ENCODE assay signal across 1 cellular context in genomic region chr20:34558320-34559202, GRCh38.
A peak's percentile ranks its signal among the peaks of the same experiment; 100 is the strongest.
TF ChIP-seq lines count a peak whose summit lies in the region.

Gene MAP1LC3A, plus strand, starts transcription at chr20:34558718. Its CDS starts 151 bp downstream, at chr20:34558869.

TF ChIP-seq in GM12878, 131 proteins besides CTCF, POLR2A, EP300 and RAD21 (continued from another document):
- TF ChIP-seq SP1 (IDR thresholded peaks at IDR 0.05; ENCODE audit: low read depth, low read length), result peak; percentile 17
- TF ChIP-seq CREM (IDR thresholded peaks at IDR 0.05; ENCODE audit: low read depth), result peak; percentile 96
- TF ChIP-seq ZSCAN29 (IDR thresholded peaks at IDR 0.05), result no peak
- no peak for TF ChIP-seq TARDBP (IDR thresholded peaks at IDR 0.05; ENCODE audit: borderline replicate concordance)
- peak; percentile 85 for TF ChIP-seq ATF7 (IDR thresholded peaks at IDR 0.05; ENCODE audit: low read depth)
- TF ChIP-seq, protein P1, sequence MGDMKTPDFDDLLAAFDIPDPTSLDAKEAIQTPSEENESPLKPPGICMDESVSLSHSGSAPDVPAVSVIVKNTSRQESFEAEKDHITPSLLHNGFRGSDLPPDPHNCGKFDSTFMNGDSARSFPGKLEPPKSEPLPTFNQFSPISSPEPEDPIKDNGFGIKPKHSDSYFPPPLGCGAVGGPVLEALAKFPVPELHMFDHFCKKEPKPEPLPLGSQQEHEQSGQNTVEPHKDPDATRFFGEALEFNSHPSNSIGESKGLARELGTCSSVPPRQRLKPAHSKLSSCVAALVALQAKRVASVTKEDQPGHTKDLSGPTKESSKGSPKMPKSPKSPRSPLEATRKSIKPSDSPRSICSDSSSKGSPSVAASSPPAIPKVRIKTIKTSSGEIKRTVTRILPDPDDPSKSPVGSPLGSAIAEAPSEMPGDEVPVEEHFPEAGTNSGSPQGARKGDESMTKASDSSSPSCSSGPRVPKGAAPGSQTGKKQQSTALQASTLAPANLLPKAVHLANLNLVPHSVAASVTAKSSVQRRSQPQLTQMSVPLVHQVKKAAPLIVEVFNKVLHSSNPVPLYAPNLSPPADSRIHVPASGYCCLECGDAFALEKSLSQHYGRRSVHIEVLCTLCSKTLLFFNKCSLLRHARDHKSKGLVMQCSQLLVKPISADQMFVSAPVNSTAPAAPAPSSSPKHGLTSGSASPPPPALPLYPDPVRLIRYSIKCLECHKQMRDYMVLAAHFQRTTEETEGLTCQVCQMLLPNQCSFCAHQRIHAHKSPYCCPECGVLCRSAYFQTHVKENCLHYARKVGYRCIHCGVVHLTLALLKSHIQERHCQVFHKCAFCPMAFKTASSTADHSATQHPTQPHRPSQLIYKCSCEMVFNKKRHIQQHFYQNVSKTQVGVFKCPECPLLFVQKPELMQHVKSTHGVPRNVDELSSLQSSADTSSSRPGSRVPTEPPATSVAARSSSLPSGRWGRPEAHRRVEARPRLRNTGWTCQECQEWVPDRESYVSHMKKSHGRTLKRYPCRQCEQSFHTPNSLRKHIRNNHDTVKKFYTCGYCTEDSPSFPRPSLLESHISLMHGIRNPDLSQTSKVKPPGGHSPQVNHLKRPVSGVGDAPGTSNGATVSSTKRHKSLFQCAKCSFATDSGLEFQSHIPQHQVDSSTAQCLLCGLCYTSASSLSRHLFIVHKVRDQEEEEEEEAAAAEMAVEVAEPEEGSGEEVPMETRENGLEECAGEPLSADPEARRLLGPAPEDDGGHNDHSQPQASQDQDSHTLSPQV (IDR thresholded peaks at IDR 0.05), result peak; percentile 69; the same call in 1 of the 2 replicates
- no peak for TF ChIP-seq CHD4 (IDR thresholded peaks at IDR 0.05)
- peak; percentile 97 for TF ChIP-seq CREB1 (IDR thresholded peaks at IDR 0.05; ENCODE audit: low read depth)
- peak; percentile 43 for TF ChIP-seq GATAD2B (conservative IDR thresholded peaks at IDR 0.05; ENCODE audit: low read depth)
- TF ChIP-seq NRF1 (conservative IDR thresholded peaks at IDR 0.05; ENCODE audit: low read depth, low read length), result no peak
- TF ChIP-seq RELA (IDR thresholded peaks at IDR 0.05; ENCODE audit: borderline replicate concordance, partially characterized antibody), result peak; percentile 42
- TF ChIP-seq HCFC1 (IDR thresholded peaks at IDR 0.05; ENCODE audit: low read length), result peak; percentile 10; the same call in 1 of the 2 replicates
- TF ChIP-seq, protein P2, sequence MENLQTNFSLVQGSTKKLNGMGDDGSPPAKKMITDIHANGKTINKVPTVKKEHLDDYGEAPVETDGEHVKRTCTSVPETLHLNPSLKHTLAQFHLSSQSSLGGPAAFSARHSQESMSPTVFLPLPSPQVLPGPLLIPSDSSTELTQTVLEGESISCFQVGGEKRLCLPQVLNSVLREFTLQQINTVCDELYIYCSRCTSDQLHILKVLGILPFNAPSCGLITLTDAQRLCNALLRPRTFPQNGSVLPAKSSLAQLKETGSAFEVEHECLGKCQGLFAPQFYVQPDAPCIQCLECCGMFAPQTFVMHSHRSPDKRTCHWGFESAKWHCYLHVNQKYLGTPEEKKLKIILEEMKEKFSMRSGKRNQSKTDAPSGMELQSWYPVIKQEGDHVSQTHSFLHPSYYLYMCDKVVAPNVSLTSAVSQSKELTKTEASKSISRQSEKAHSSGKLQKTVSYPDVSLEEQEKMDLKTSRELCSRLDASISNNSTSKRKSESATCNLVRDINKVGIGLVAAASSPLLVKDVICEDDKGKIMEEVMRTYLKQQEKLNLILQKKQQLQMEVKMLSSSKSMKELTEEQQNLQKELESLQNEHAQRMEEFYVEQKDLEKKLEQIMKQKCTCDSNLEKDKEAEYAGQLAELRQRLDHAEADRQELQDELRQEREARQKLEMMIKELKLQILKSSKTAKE (IDR thresholded peaks at IDR 0.05; ENCODE audit: low read depth, poor library complexity, severe bottlenecking), result no peak
- TF ChIP-seq ETV6 (conservative IDR thresholded peaks at IDR 0.05 in 1 of 2, IDR thresholded peaks at IDR 0.05 in 1 of 2; ENCODE audit: borderline replicate concordance in 1 of 2, low read depth in 1 of 2), result no peak
- TF ChIP-seq YBX1 (IDR thresholded peaks at IDR 0.05), result no peak
- peak; percentile 47; the same call in 1 of the 2 replicates for TF ChIP-seq IKZF1 (conservative IDR thresholded peaks at IDR 0.05)
- TF ChIP-seq PAX5 (IDR thresholded peaks at IDR 0.05; ENCODE audit: borderline replicate concordance, low read depth, low read length), result peak; percentile 51; the same call in 1 of the 2 replicates
- TF ChIP-seq, protein P3, sequence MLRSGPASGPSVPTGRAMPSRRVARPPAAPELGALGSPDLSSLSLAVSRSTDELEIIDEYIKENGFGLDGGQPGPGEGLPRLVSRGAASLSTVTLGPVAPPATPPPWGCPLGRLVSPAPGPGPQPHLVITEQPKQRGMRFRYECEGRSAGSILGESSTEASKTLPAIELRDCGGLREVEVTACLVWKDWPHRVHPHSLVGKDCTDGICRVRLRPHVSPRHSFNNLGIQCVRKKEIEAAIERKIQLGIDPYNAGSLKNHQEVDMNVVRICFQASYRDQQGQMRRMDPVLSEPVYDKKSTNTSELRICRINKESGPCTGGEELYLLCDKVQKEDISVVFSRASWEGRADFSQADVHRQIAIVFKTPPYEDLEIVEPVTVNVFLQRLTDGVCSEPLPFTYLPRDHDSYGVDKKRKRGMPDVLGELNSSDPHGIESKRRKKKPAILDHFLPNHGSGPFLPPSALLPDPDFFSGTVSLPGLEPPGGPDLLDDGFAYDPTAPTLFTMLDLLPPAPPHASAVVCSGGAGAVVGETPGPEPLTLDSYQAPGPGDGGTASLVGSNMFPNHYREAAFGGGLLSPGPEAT (IDR thresholded peaks at IDR 0.05; ENCODE audit: low read depth), result peak; percentile 15; the same call in 1 of the 2 replicates
- TF ChIP-seq LARP7 (IDR thresholded peaks at IDR 0.05), result 0 out of 2 replicates have a peak, but pooled peaks have one; percentile 60
- no peak for TF ChIP-seq BMI1 (IDR thresholded peaks at IDR 0.05; ENCODE audit: borderline replicate concordance)
- no peak for TF ChIP-seq TAF1 (IDR thresholded peaks at IDR 0.05; ENCODE audit: borderline replicate concordance, low read depth, low read length)
- 0 out of 2 replicates have a peak, but pooled peaks have one; percentile 39 for TF ChIP-seq NR2F1 (conservative IDR thresholded peaks at IDR 0.05)
- TF ChIP-seq DPF2 (IDR thresholded peaks at IDR 0.05), result peak; percentile 44; the same call in 1 of the 2 replicates
- peak in 1 of 2 experiments; percentile 62; a peak in 2 of 4 replicates for TF ChIP-seq BHLHE40 (IDR thresholded peaks at IDR 0.05; ENCODE audit: borderline replicate concordance in 1 of 2, low read depth in 2 of 2, low read length in 1 of 2)
- peak; percentile 29; the same call in 1 of the 2 replicates for TF ChIP-seq CHD2 (IDR thresholded peaks at IDR 0.05; ENCODE audit: borderline replicate concordance, low read depth, low read length)
- TF ChIP-seq, protein P4, sequence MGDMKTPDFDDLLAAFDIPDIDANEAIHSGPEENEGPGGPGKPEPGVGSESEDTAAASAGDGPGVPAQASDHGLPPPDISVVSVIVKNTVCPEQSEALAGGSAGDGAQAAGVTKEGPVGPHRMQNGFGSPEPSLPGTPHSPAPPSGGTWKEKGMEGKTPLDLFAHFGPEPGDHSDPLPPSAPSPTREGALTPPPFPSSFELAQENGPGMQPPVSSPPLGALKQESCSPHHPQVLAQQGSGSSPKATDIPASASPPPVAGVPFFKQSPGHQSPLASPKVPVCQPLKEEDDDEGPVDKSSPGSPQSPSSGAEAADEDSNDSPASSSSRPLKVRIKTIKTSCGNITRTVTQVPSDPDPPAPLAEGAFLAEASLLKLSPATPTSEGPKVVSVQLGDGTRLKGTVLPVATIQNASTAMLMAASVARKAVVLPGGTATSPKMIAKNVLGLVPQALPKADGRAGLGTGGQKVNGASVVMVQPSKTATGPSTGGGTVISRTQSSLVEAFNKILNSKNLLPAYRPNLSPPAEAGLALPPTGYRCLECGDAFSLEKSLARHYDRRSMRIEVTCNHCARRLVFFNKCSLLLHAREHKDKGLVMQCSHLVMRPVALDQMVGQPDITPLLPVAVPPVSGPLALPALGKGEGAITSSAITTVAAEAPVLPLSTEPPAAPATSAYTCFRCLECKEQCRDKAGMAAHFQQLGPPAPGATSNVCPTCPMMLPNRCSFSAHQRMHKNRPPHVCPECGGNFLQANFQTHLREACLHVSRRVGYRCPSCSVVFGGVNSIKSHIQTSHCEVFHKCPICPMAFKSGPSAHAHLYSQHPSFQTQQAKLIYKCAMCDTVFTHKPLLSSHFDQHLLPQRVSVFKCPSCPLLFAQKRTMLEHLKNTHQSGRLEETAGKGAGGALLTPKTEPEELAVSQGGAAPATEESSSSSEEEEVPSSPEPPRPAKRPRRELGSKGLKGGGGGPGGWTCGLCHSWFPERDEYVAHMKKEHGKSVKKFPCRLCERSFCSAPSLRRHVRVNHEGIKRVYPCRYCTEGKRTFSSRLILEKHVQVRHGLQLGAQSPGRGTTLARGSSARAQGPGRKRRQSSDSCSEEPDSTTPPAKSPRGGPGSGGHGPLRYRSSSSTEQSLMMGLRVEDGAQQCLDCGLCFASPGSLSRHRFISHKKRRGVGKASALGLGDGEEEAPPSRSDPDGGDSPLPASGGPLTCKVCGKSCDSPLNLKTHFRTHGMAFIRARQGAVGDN (IDR thresholded peaks at IDR 0.05), result peak; percentile 64
- no peak for TF ChIP-seq POLR2AphosphoS2 (IDR thresholded peaks at IDR 0.05; ENCODE audit: low read depth, low read length)
- TF ChIP-seq BCL3 (IDR thresholded peaks at IDR 0.05; ENCODE audit: borderline replicate concordance, insufficient read depth, low read depth, low read length, poor library complexity, severe bottlenecking), result peak; percentile 14
- TF ChIP-seq BRCA1 (IDR thresholded peaks at IDR 0.05; ENCODE audit: low read depth, low read length), result peak; percentile 53; the same call in 1 of the 2 replicates
- 0 out of 2 replicates have a peak, but pooled peaks have one; percentile 4 for TF ChIP-seq ZBTB40 (IDR thresholded peaks at IDR 0.05; ENCODE audit: borderline replicate concordance)
